ENCODE assay signal across 11 cellular contexts in genomic region chr13:109782823-109783411, GRCh38. TPM values are rescaled to one million over a fixed set of nuclear protein-coding genes. Genes with fewer than 3 reads are reported as not detected.
DNase-seq lines count a peak whose midpoint lies in the region; ATAC-seq and TF ChIP-seq lines count a peak whose summit lies in the region.
"Had no signal": no experiment of that assay in that cellular context is flagged by ENCODE, and none has a peak within 500 bp of the region (broad histone marks: within the 10 kb centered on the region; RNA-seq: fewer than 3 reads in every experiment).

No MANE protein-coding gene starts in this region.

- H3K27me3 Mint-ChIP-seq in activated T-cell treated with anti-CD3 and anti-CD28 coated beads, Interleukin-2, amount 50 U/mL, for 72 hours (ENCODE audit: low read depth): no peaks in the 10 kb centered on the region
- no peaks in the 10 kb centered on the region for H3K27me3 Mint-ChIP-seq in activated T-cell treated with anti-CD3 and anti-CD28 coated beads, Interleukin-2, amount 50 U/mL, for 24 hours

- no peak overlapping the region for H3K27ac Mint-ChIP-seq in activated T-cell treated with anti-CD3 and anti-CD28 coated beads, Interleukin-2, amount 50 U/mL, for 72 hours
- H3K27ac Mint-ChIP-seq in activated T-cell treated with anti-CD3 and anti-CD28 coated beads, Interleukin-2, amount 50 U/mL, for 24 hours: no peak overlapping the region
- no peak overlapping the region for H3K27ac Mint-ChIP-seq in stimulated activated effector memory CD8-positive, alpha-beta T cell treated with anti-CD3 and anti-CD28 coated beads, Interleukin-12 subunit alpha, Interleukin-12 subunit beta, amount 100 ng/mL, for 72 hours

- H3K4me3 ChIP-seq in fibroblast of villous mesenchyme (ENCODE audit: low read depth, low read length): peak overlapping the region; percentile 72
- H3K4me3 ChIP-seq: smooth muscle cell had no signal

- peak overlapping the region; percentile 47 to 64 for H3K4me3 Mint-ChIP-seq in activated T-cell treated with anti-CD3 and anti-CD28 coated beads, Interleukin-2, amount 50 U/mL, for 72 hours
- H3K4me3 Mint-ChIP-seq in activated T-cell treated with anti-CD3 and anti-CD28 coated beads, Interleukin-2, amount 50 U/mL, for 24 hours: no peak overlapping the region
- peak overlapping the region; percentile 24 for H3K4me3 Mint-ChIP-seq in stimulated activated effector memory CD8-positive, alpha-beta T cell treated with anti-CD3 and anti-CD28 coated beads, Interleukin-12 subunit alpha, Interleukin-12 subunit beta, amount 100 ng/mL, for 72 hours

- no peak for DNase-seq in activated T-cell treated with anti-CD3 and anti-CD28 coated beads, Interleukin-2, amount 50 U/mL, for 72 hours
- DNase-seq in activated T-cell treated with anti-CD3 and anti-CD28 coated beads, Interleukin-2, amount 50 U/mL, for 24 hours: no peak
- DNase-seq in NCI-H526 treated with DMSO at 0.1 percent for 48 hours (lab: John Stamatoyannopoulos, UW) (peak; percentile 52), fibroblast of villous mesenchyme (ENCODE audit: low read depth) (no peak), GM19238 (ENCODE audit: insufficient read length, low spot score) (no peak), NCI-H2196 treated with DMSO at 0.1 percent for 48 hours (lab: John Stamatoyannopoulos, UW; ENCODE audit: unreplicated experiment) (no peak), DMS153 treated with DMSO at 0.1 percent for 48 hours (lab: John Stamatoyannopoulos, UW; ENCODE audit: unreplicated experiment) (no peak)
- DNase-seq in stimulated activated effector memory CD8-positive, alpha-beta T cell treated with anti-CD3 and anti-CD28 coated beads, Interleukin-12 subunit alpha, Interleukin-12 subunit beta, amount 100 ng/mL, for 72 hours (ENCODE audit: low spot score in 2 of 2): no peak
- DNase-seq: ACHN, trophoblast cell had no signal

- no peak for ATAC-seq in activated T-cell treated with anti-CD3 and anti-CD28 coated beads, Interleukin-2, amount 50 U/mL, for 72 hours (replicated peaks in 1 of 2)
- no peak for ATAC-seq in stimulated activated effector memory CD8-positive, alpha-beta T cell treated with anti-CD3 and anti-CD28 coated beads, Interleukin-12 subunit alpha, Interleukin-12 subunit beta, amount 100 ng/mL, for 72 hours

- H3K4me1 Mint-ChIP-seq in activated T-cell treated with anti-CD3 and anti-CD28 coated beads, Interleukin-2, amount 50 U/mL, for 72 hours (ENCODE audit: low read depth): peaks cover 36% of the 10 kb centered on the region
- H3K4me1 Mint-ChIP-seq in activated T-cell treated with anti-CD3 and anti-CD28 coated beads, Interleukin-2, amount 50 U/mL, for 24 hours (ENCODE audit: low read depth): peaks cover 39% of the 10 kb centered on the region
- peaks cover 24% of the 10 kb centered on the region for H3K4me1 Mint-ChIP-seq in stimulated activated effector memory CD8-positive, alpha-beta T cell treated with anti-CD3 and anti-CD28 coated beads, Interleukin-12 subunit alpha, Interleukin-12 subunit beta, amount 100 ng/mL, for 72 hours

- H3K36me3 Mint-ChIP-seq in activated T-cell treated with anti-CD3 and anti-CD28 coated beads, Interleukin-2, amount 50 U/mL, for 72 hours (ENCODE audit: insufficient read depth in 2 of 2): peaks cover 0 to 1% of the 10 kb centered on the region in 2 donors
- H3K36me3 Mint-ChIP-seq in activated T-cell treated with anti-CD3 and anti-CD28 coated beads, Interleukin-2, amount 50 U/mL, for 24 hours (ENCODE audit: low read depth): peaks cover 12% of the 10 kb centered on the region
- H3K36me3 Mint-ChIP-seq in stimulated activated effector memory CD8-positive, alpha-beta T cell treated with anti-CD3 and anti-CD28 coated beads, Interleukin-12 subunit alpha, Interleukin-12 subunit beta, amount 100 ng/mL, for 72 hours: peaks cover 10% of the 10 kb centered on the region

- TF ChIP-seq CTCF in fibroblast of villous mesenchyme (IDR thresholded peaks at IDR 0.05; ENCODE audit: insufficient read depth, low read depth, low read length): no peak

- H3K9me3 Mint-ChIP-seq in activated T-cell treated with anti-CD3 and anti-CD28 coated beads, Interleukin-2, amount 50 U/mL, for 72 hours: no peaks in the 10 kb centered on the region
- H3K9me3 Mint-ChIP-seq in activated T-cell treated with anti-CD3 and anti-CD28 coated beads, Interleukin-2, amount 50 U/mL, for 24 hours: no peaks in the 10 kb centered on the region
- no peaks in the 10 kb centered on the region for H3K9me3 Mint-ChIP-seq in stimulated activated effector memory CD8-positive, alpha-beta T cell treated with anti-CD3 and anti-CD28 coated beads, Interleukin-12 subunit alpha, Interleukin-12 subunit beta, amount 100 ng/mL, for 72 hours

RNA-seq across cellular contexts. Expression of gene IRS2, which starts 3.5 kb away (rescaled TPM):
- 1 to 10 TPM; 5.4 to 5.6 TPM for total RNA-seq in activated T-cell treated with anti-CD3 and anti-CD28 coated beads, Interleukin-2, amount 50 U/mL, for 72 hours
- total RNA-seq in fibroblast of villous mesenchyme: 6.4 and 19.0 TPM in 2 replicates
